8 cellular contexts compared by ENCODE assay signal in the genomic region with DNA sequence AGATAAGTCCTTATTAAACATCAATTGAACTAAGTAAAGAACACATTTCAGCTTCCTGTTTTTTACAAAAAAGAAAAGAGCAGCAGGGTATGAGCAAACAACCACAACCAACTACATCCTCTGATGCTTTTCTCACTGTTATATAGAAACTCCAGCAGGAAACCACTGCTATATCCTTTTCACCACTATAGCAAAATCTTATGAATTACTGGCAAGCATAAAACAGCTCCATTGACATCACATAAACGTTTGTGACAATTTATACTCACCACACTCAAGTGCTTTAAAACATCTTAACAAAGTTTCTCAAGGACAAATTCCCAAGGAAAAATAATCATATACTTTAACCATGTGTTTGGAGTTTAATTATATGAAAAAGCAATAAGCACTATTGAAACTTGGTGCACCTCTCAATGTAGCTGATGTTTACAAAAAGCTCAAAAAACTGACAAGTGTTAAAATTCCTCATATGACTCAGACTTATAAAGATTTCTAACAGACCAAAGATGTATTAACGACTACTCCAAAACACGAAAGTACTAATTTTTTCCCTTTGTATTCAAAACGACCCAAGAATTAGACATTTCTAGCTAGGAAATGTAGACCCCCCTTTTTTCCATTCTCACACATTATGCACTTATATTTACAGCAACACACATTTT.
DNase-seq lines count a peak whose midpoint lies in the region; ATAC-seq and TF ChIP-seq lines count a peak whose summit lies in the region.

No MANE protein-coding gene starts in this region.

- no peak overlapping the region for H3K9ac ChIP-seq in duodenal mucosa (ENCODE audit: low read depth in 1 of 2, low read length in 2 of 2)

- TF ChIP-seq CTCF in GM13976 (IDR thresholded peaks at IDR 0.05; ENCODE audit: borderline replicate concordance, control extremely low read depth, extremely low read depth, insufficient read depth, missing control alignments), result no peak

- in situ Hi-C loops in GM13976 (cut with MboI; ENCODE audit: low sequenced_read_pairs, unreplicated experiment), result no loop called here

- ATAC-seq in GM21381 (IDR thresholded peaks at IDR 0.05; ENCODE audit: unreplicated experiment) (peak; percentile 78), HG03558 (IDR thresholded peaks at IDR 0.05; ENCODE audit: extremely low read depth, unreplicated experiment) (peak; percentile 69)

- no peaks in the 10 kb centered on the region for H3K36me3 ChIP-seq in duodenal mucosa (ENCODE audit: control insufficient read depth in 1 of 2, insufficient read depth in 2 of 2, low read length in 2 of 2)

- H3K9me3 ChIP-seq in duodenal mucosa (ENCODE audit: control insufficient read depth in 1 of 2, low read length in 2 of 2), result no peaks in the 10 kb centered on the region

- H3K4me3 ChIP-seq in duodenal mucosa (ENCODE audit: low read depth in 1 of 2, low read length in 2 of 2), result no peak overlapping the region

- peaks cover 55 to 78% of the 10 kb centered on the region in 2 donors for H3K4me1 ChIP-seq in duodenal mucosa (ENCODE audit: control insufficient read depth in 1 of 2, insufficient read depth in 2 of 2, low read length in 2 of 2)

- H3K27me3 ChIP-seq in duodenal mucosa (ENCODE audit: control insufficient read depth in 1 of 2, insufficient read depth in 2 of 2, low read length in 2 of 2), result no peaks in the 10 kb centered on the region

- DNase-seq in GM13976 (ENCODE audit: low spot score) (peak; percentile 13), inferior parietal cortex (ENCODE audit: extremely low spot score) (no peak), hypothalamus (lab: John Stamatoyannopoulos, UW) (no peak), NCI-H1048 (lab: John Stamatoyannopoulos, UW) (no peak), NCI-H345 treated with DMSO at 0.1 percent for 48 hours (lab: John Stamatoyannopoulos, UW; ENCODE audit: unreplicated experiment) (no peak)

- H3K27ac ChIP-seq in duodenal mucosa (ENCODE audit: low read depth, low read length), result peak overlapping the region; percentile 8
